ENCODE assay signal across 3 cellular contexts in the genomic region with DNA sequence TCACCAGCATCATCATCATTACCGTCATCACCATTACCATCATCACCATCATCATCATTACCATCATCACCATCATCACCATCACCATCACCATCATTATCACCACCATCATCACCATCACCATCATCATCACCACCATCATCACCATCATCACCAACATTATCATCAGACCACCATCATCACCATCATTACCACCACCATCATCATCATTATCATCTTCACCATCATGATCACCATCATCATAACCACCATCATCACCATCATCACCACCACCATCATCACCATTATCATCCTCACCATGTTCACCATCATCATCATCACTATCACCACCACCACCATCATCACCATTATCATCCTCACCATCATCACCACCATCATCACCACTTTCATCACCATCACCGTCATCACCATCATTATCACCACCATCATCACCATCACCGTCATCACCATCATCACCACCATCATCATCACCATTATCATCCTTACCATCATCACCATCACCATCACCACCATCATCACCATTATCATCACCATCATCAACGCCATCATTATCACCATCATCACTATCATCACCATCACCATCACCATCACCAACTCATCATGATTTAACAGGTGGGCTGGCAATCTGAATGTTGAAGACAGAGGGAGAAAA.
A peak's percentile ranks its signal among the peaks of the same experiment; 100 is the strongest.
TF ChIP-seq lines count a peak whose summit lies in the region.

No MANE protein-coding gene starts in this region.

TF ChIP-seq in HepG2, 621 proteins besides CTCF, POLR2A, EP300 and RAD21:
- TF ChIP-seq CREB1 (IDR thresholded peaks at IDR 0.05) (peak; percentile 98), CREB1 (CRISPR knock-in tag; IDR thresholded peaks at IDR 0.05) (no peak), PLRG1 (conservative IDR thresholded peaks at IDR 0.05) (0 out of 2 replicates have a peak, but pooled peaks have one; percentile 32), MTERF4 (CRISPR knock-in tag; IDR thresholded peaks at IDR 0.05) (no peak), ATF7 (IDR thresholded peaks at IDR 0.05) (peak; percentile 31; the same call in 1 of the 2 replicates), ATF7 (CRISPR knock-in tag; IDR thresholded peaks at IDR 0.05) (no peak), FOXA1 (IDR thresholded peaks at IDR 0.05) (0 out of 2 replicates have a peak, but pooled peaks have one; percentile 42), FOXA1 (CRISPR knock-in tag; IDR thresholded peaks at IDR 0.05) (no peak), LCORL (IDR thresholded peaks at IDR 0.05) (0 out of 2 replicates have a peak, but pooled peaks have one; percentile 27), LCORL (CRISPR knock-in tag; IDR thresholded peaks at IDR 0.05) (no peak), ZNF207 (IDR thresholded peaks at IDR 0.05; ENCODE audit: borderline replicate concordance) (peak; percentile 82; the same call in 1 of the 2 replicates), FOXK2 (IDR thresholded peaks at IDR 0.05) (peak; percentile 9; the same call in 1 of the 2 replicates), SOX6 (IDR thresholded peaks at IDR 0.05) (peak; percentile 81; the same call in 1 of the 2 replicates), SOX6 (CRISPR knock-in tag; IDR thresholded peaks at IDR 0.05) (no peak), NFKB2 (CRISPR knock-in tag; IDR thresholded peaks at IDR 0.05; ENCODE audit: borderline replicate concordance) (no peak)
- TF ChIP-seq, protein P1, sequence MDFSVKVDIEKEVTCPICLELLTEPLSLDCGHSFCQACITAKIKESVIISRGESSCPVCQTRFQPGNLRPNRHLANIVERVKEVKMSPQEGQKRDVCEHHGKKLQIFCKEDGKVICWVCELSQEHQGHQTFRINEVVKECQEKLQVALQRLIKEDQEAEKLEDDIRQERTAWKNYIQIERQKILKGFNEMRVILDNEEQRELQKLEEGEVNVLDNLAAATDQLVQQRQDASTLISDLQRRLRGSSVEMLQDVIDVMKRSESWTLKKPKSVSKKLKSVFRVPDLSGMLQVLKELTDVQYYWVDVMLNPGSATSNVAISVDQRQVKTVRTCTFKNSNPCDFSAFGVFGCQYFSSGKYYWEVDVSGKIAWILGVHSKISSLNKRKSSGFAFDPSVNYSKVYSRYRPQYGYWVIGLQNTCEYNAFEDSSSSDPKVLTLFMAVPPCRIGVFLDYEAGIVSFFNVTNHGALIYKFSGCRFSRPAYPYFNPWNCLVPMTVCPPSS (IDR thresholded peaks at IDR 0.05): peak; percentile 90; the same call in 1 of the 2 replicates

TF ChIP-seq in IMR-90, 13 proteins besides CTCF, POLR2A, EP300 and RAD21:
- TF ChIP-seq SMC3 (IDR thresholded peaks at IDR 0.05; ENCODE audit: low read depth, low read length) (no peak), MXI1 (IDR thresholded peaks at IDR 0.05; ENCODE audit: borderline replicate concordance, low read depth, low read length) (no peak), NFE2L2 (IDR thresholded peaks at IDR 0.05; ENCODE audit: low read depth, low read length) (no peak), ELK1 (IDR thresholded peaks at IDR 0.05; ENCODE audit: borderline replicate concordance, low read depth, low read length) (no peak), RCOR1 (IDR thresholded peaks at IDR 0.05; ENCODE audit: insufficient replicate concordance, low read length) (no peak), BHLHE40 (IDR thresholded peaks at IDR 0.05; ENCODE audit: low read depth, low read length) (no peak), CHD1 (IDR thresholded peaks at IDR 0.05; ENCODE audit: low read depth, low read length) (no peak), CEBPB (IDR thresholded peaks at IDR 0.05; ENCODE audit: low read depth, low read length) (no peak), MAFK (IDR thresholded peaks at IDR 0.05; ENCODE audit: low read depth, low read length) (no peak), FOS (IDR thresholded peaks at IDR 0.05; ENCODE audit: low read depth, low read length) (no peak), MAZ (IDR thresholded peaks at IDR 0.05; ENCODE audit: borderline replicate concordance, low read depth, low read length) (no peak), RFX5 (IDR thresholded peaks at IDR 0.05; ENCODE audit: low read depth, low read length) (no peak)
- TF ChIP-seq, protein P2, sequence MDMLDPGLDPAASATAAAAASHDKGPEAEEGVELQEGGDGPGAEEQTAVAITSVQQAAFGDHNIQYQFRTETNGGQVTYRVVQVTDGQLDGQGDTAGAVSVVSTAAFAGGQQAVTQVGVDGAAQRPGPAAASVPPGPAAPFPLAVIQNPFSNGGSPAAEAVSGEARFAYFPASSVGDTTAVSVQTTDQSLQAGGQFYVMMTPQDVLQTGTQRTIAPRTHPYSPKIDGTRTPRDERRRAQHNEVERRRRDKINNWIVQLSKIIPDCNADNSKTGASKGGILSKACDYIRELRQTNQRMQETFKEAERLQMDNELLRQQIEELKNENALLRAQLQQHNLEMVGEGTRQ (IDR thresholded peaks at IDR 0.05; ENCODE audit: low read depth, low read length): no peak

TF ChIP-seq in K562, 482 proteins besides CTCF, POLR2A, EP300 and RAD21 (continues in another document):
- no peak for TF ChIP-seq CTCFL (IDR thresholded peaks at IDR 0.05; ENCODE audit: borderline replicate concordance, insufficient read depth, low read depth, low read length, poor library complexity, severe bottlenecking)
- TF ChIP-seq HDAC1 (IDR thresholded peaks at IDR 0.05): peak in 1 of 2 experiments; percentile 81; a peak in 2 of 4 replicates
- no peak for TF ChIP-seq ZNF146 (CRISPR knock-in tag; IDR thresholded peaks at IDR 0.05; ENCODE audit: unreplicated experiment)
- TF ChIP-seq ZBTB26 (CRISPR knock-in tag; IDR thresholded peaks at IDR 0.05): peak; percentile 54
- no peak; the same call in 1 of the 2 replicates for TF ChIP-seq MYBL2 (IDR thresholded peaks at IDR 0.05; ENCODE audit: low read depth)
- TF ChIP-seq MYBL2 (CRISPR knock-in tag; IDR thresholded peaks at IDR 0.05; ENCODE audit: borderline replicate concordance): peak; percentile 57; the same call in 1 of the 2 replicates
- peak; percentile 35; the same call in 1 of the 2 replicates for TF ChIP-seq HBP1 (CRISPR knock-in tag; IDR thresholded peaks at IDR 0.05)
- TF ChIP-seq OTX1 (CRISPR knock-in tag; IDR thresholded peaks at IDR 0.05): peak; percentile 69; the same call in 1 of the 2 replicates
- TF ChIP-seq BCLAF1 (IDR thresholded peaks at IDR 0.05; ENCODE audit: borderline replicate concordance in 1 of 2, control insufficient read depth in 1 of 2, low read depth in 2 of 2, low read length in 1 of 2): peak in 1 of 2 experiments; percentile 58; a peak in 1 of 4 replicates
- TF ChIP-seq HDAC2 (IDR thresholded peaks at IDR 0.05): peak; percentile 47; the same call in 1 of the 2 replicates
- TF ChIP-seq, protein P3, sequence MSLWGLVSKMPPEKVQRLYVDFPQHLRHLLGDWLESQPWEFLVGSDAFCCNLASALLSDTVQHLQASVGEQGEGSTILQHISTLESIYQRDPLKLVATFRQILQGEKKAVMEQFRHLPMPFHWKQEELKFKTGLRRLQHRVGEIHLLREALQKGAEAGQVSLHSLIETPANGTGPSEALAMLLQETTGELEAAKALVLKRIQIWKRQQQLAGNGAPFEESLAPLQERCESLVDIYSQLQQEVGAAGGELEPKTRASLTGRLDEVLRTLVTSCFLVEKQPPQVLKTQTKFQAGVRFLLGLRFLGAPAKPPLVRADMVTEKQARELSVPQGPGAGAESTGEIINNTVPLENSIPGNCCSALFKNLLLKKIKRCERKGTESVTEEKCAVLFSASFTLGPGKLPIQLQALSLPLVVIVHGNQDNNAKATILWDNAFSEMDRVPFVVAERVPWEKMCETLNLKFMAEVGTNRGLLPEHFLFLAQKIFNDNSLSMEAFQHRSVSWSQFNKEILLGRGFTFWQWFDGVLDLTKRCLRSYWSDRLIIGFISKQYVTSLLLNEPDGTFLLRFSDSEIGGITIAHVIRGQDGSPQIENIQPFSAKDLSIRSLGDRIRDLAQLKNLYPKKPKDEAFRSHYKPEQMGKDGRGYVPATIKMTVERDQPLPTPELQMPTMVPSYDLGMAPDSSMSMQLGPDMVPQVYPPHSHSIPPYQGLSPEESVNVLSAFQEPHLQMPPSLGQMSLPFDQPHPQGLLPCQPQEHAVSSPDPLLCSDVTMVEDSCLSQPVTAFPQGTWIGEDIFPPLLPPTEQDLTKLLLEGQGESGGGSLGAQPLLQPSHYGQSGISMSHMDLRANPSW (CRISPR knock-in tag; IDR thresholded peaks at IDR 0.05): no peak
- TF ChIP-seq CREB3L1 (IDR thresholded peaks at IDR 0.05; ENCODE audit: borderline replicate concordance, low read depth): no peak
- TF ChIP-seq ZNF232 (CRISPR knock-in tag; IDR thresholded peaks at IDR 0.05): no peak
- TF ChIP-seq KLF16 (IDR thresholded peaks at IDR 0.05): no peak
- peak; percentile 69; the same call in 1 of the 2 replicates for TF ChIP-seq ZBTB2 (IDR thresholded peaks at IDR 0.05)
- peak; percentile 39; the same call in 1 of the 2 replicates for TF ChIP-seq BCOR (IDR thresholded peaks at IDR 0.05)
- no peak for TF ChIP-seq CHD2 (IDR thresholded peaks at IDR 0.05; ENCODE audit: low read depth, low read length)
- peak; percentile 51 to 69; a peak in 2 of 4 replicates for TF ChIP-seq KDM1A (IDR thresholded peaks at IDR 0.05)
- TF ChIP-seq EHMT2 (IDR thresholded peaks at IDR 0.05): peak; percentile 84
- TF ChIP-seq ARHGAP35 (IDR thresholded peaks at IDR 0.05; ENCODE audit: partially characterized antibody): peak; percentile 53
- TF ChIP-seq SUPT5H (IDR thresholded peaks at IDR 0.05): 0 out of 2 replicates have a peak, but pooled peaks have one; percentile 35
- TF ChIP-seq HLTF (IDR thresholded peaks at IDR 0.05): 0 out of 2 replicates have a peak, but pooled peaks have one; percentile 34
